27 cellular contexts compared by ENCODE assay signal in the genomic region with DNA sequence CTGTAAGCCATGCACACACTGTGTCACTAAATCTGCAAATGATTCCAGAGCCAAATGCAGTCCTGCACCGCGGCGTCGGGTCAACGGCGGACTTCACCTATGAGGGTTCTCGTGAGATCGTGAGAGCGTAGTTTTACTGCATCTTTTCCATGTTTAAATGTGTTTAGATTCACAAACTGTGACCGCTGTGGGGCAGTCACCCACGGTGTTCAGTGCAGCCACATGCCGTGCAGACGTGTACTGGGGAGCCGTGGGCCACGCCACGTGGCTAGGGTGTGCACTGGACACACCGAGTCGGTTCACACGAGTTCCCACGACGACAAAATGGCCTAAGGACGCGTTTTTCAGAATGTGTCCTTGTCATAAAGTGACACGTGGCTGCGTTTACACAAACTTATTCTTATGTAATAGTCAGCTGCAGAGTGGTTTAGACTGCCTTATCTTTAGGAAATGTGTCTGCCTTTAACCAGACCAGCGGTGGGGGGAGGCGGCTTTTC. TPM values are rescaled to one million over a fixed set of nuclear protein-coding genes. Genes with fewer than 3 reads are reported as not detected.
A peak's percentile ranks its signal among the peaks of the same experiment; 100 is the strongest.
DNase-seq lines count a peak whose midpoint lies in the region; ATAC-seq and FAIRE-seq lines count a peak whose summit lies in the region.
"Had no signal": no experiment of that assay in that cellular context is flagged by ENCODE, and none has a peak within 500 bp of the region (broad histone marks: within the 10 kb centered on the region; RNA-seq: fewer than 3 reads in every experiment).

No MANE protein-coding gene starts in this region.

- H4K20me1 ChIP-seq in BLaER1 treated with 17β-estradiol and CSF1 and Interleukin-3, amounts not matched to agents 10 nM and 100 nM, result peaks cover 73 to 97% (median 89%) of the 10 kb centered on the region in 11 experiments

- no peak for FAIRE-seq in frontal cortex (lab: Jason Lieb, UNC)
- FAIRE-seq: GM12878 had no signal

- 0 out of 22 replicates have a peak overlapping the region, but pooled peaks of 1 of the 11 experiments have one; percentile 9 for H3K27ac ChIP-seq in BLaER1 treated with 17β-estradiol and CSF1 and Interleukin-3, amounts not matched to agents 10 nM and 100 nM
- peak overlapping the region; percentile 13; the same call in 1 of the 2 replicates for H3K27ac ChIP-seq in SK-N-MC
- H3K27ac ChIP-seq: body of pancreas, dorsolateral prefrontal cortex, GM23248, prostate gland, thoracic aorta, vagina had no signal

- no peaks in the 10 kb centered on the region for H3K9me3 Mint-ChIP-seq in effector memory CD8-positive, alpha-beta T cell
- H3K9me3 Mint-ChIP-seq: naive thymus-derived CD8-positive, alpha-beta T cell; stimulated activated naive CD8-positive, alpha-beta T cell treated with anti-CD3 and anti-CD28 coated beads, Interleukin-15, Interleukin-2, amounts not matched to agents 100 ng/mL and 50 ng/mL, for 24 hours had no signal

- H3K4me1 Mint-ChIP-seq in effector memory CD8-positive, alpha-beta T cell (ENCODE audit: low read depth in 2 of 2), result peaks cover 25 to 37% of the 10 kb centered on the region in 2 donors

- ATAC-seq in effector memory CD8-positive, alpha-beta T cell (replicated peaks), result no peak
- ATAC-seq in GM21737 (IDR thresholded peaks at IDR 0.05; ENCODE audit: unreplicated experiment), result no peak
- ATAC-seq: body of pancreas; GM12878; naive thymus-derived CD8-positive, alpha-beta T cell had no signal

- no peak overlapping the region for H3K4me3 ChIP-seq in BLaER1 treated with 17β-estradiol and CSF1 and Interleukin-3, amounts not matched to agents 10 nM and 100 nM
- H3K4me3 ChIP-seq in SK-N-MC, result no peak overlapping the region
- H3K4me3 ChIP-seq: body of pancreas, dorsolateral prefrontal cortex, GM12878, GM23248, prostate gland, thoracic aorta, vagina had no signal

- peak overlapping the region in 8 of 11 experiments; percentile 14 to 50 (median 38); a peak in 14 of 22 replicates for H3K4me2 ChIP-seq in BLaER1 treated with 17β-estradiol and CSF1 and Interleukin-3, amounts not matched to agents 10 nM and 100 nM

- no peaks in the 10 kb centered on the region for H3K27me3 Mint-ChIP-seq in effector memory CD8-positive, alpha-beta T cell
- H3K27me3 Mint-ChIP-seq: naive thymus-derived CD8-positive, alpha-beta T cell; stimulated activated naive CD8-positive, alpha-beta T cell treated with anti-CD3 and anti-CD28 coated beads, Interleukin-15, Interleukin-2, amounts not matched to agents 100 ng/mL and 50 ng/mL, for 24 hours had no signal

- H3K9ac ChIP-seq in BLaER1 treated with 17β-estradiol and CSF1 and Interleukin-3, amounts not matched to agents 10 nM and 100 nM, result 0 out of 22 replicates have a peak overlapping the region, but pooled peaks of 1 of the 11 experiments have one; percentile 20
- H3K9ac ChIP-seq in SK-N-MC (ENCODE audit: insufficient read length), result no peak overlapping the region
- H3K9ac ChIP-seq: GM23248 had no signal

- peaks cover 34% of the 10 kb centered on the region for H3K36me3 Mint-ChIP-seq in effector memory CD8-positive, alpha-beta T cell (ENCODE audit: insufficient read depth)

- peak; percentile 93 for DNase-seq in GF-D8 (lab: John Stamatoyannopoulos, UW)
- DNase-seq in SK-N-MC (ENCODE audit: low read depth, low spot score), result no peak
- no peak for DNase-seq in effector memory CD8-positive, alpha-beta T cell
- no peak for DNase-seq in frontal cortex (ENCODE audit: low spot score in 2 of 2)
- no peak for DNase-seq in NCI-H1436 (lab: John Stamatoyannopoulos, UW)
- no peak for DNase-seq in anterior cingulate cortex (lab: John Stamatoyannopoulos, UW)
- DNase-seq: activated CD4-positive, alpha-beta T cell treated with anti-CD3 and anti-CD28 coated beads for 1 hour; activated gamma-delta T cell treated with Interleukin-2 at 50 U/mL for 16 hours; activated T-cell treated with anti-CD3 and anti-CD28 coated beads, Interleukin-2, amount 50 U/mL, for 1 hour; body of pancreas; dorsolateral prefrontal cortex; GM23248; midbrain; naive thymus-derived CD8-positive, alpha-beta T cell; NCI-H1092 treated with DMSO at 0.1 percent for 48 hours; NCI-H1930; NCI-H226; NCI-H69; nucleus accumbens; T1000 had no signal

- no peaks in the 10 kb centered on the region for H3K9me3 ChIP-seq in BLaER1 treated with 17β-estradiol and CSF1 and Interleukin-3, amounts not matched to agents 10 nM and 100 nM (replicated peaks in 1 of 11)
- H3K9me3 ChIP-seq in SK-N-MC (ENCODE audit: low read depth, low read length), result no peaks in the 10 kb centered on the region
- H3K9me3 ChIP-seq: body of pancreas, prostate gland, thoracic aorta, vagina had no signal

- peaks cover 0 to 23% (median 0%) of the 10 kb centered on the region in 11 experiments; a peak in 10 of 22 replicates for H3K27me3 ChIP-seq in BLaER1 treated with 17β-estradiol and CSF1 and Interleukin-3, amounts not matched to agents 10 nM and 100 nM
- H3K27me3 ChIP-seq: body of pancreas, dorsolateral prefrontal cortex, vagina had no signal

- H3K4me1 ChIP-seq in BLaER1 treated with 17β-estradiol and CSF1 and Interleukin-3, amounts not matched to agents 10 nM and 100 nM, result peaks cover 2 to 86% (median 63%) of the 10 kb centered on the region in 10 experiments; a peak in 18 of 20 replicates
- H3K4me1 ChIP-seq: body of pancreas, prostate gland, vagina had no signal

- peak overlapping the region; percentile 38 to 83 for H3K27ac Mint-ChIP-seq in effector memory CD8-positive, alpha-beta T cell
- H3K27ac Mint-ChIP-seq: stimulated activated naive CD8-positive, alpha-beta T cell treated with anti-CD3 and anti-CD28 coated beads, Interleukin-15, Interleukin-2, amounts not matched to agents 100 ng/mL and 50 ng/mL, for 24 hours had no signal

- peaks cover 0 to 51% (median 7%) of the 10 kb centered on the region in 11 experiments; a peak in 10 of 22 replicates for H3K36me3 ChIP-seq in BLaER1 treated with 17β-estradiol and CSF1 and Interleukin-3, amounts not matched to agents 10 nM and 100 nM
- no peaks in the 10 kb centered on the region for H3K36me3 ChIP-seq in SK-N-MC (ENCODE audit: insufficient read depth, low read length)
- H3K36me3 ChIP-seq: prostate gland had no signal

- no peak overlapping the region for H3K4me3 Mint-ChIP-seq in effector memory CD8-positive, alpha-beta T cell
- H3K4me3 Mint-ChIP-seq: naive thymus-derived CD8-positive, alpha-beta T cell; stimulated activated naive CD8-positive, alpha-beta T cell treated with anti-CD3 and anti-CD28 coated beads, Interleukin-15, Interleukin-2, amounts not matched to agents 100 ng/mL and 50 ng/mL, for 24 hours had no signal

RNA-seq across cellular contexts. Expression of a gene that starts 34.1 kb away (rescaled TPM):
- 0.41 TPM for total RNA-seq in frontal cortex
